ENCODE assay signal across 8 cellular contexts in genomic region chr12:123603495-123603894, GRCh38. TPM values are rescaled to one million over a fixed set of nuclear protein-coding genes. Genes with fewer than 3 reads are reported as not detected.
DNase-seq lines count a peak whose midpoint lies in the region; ATAC-seq, FAIRE-seq and TF ChIP-seq lines count a peak whose summit lies in the region.
"Not testable (repeated sequence)": the region's sequence is repeated elsewhere in the genome, so short reads cannot be mapped to it uniquely, and the experiment has no call there.

No MANE protein-coding gene starts in this region.

- H3K9me2 ChIP-seq in DOHH2 (replicated peaks; ENCODE audit: control insufficient read depth, low read length): not testable (repeated sequence)

- not testable (repeated sequence) for H4K20me1 ChIP-seq in DOHH2 (ENCODE audit: control insufficient read depth, insufficient read depth, low read depth, low read length)

- H3K4me3 Mint-ChIP-seq in activated CD8-positive, alpha-beta T cell treated with anti-CD3 and anti-CD28 coated beads for 36 hours: peak overlapping the region; percentile 88
- H3K4me3 Mint-ChIP-seq in activated naive CD8-positive, alpha-beta T cell treated with anti-CD3 and anti-CD28 coated beads, Interleukin-2, amount 10 ng/mL, durations not matched to agents 7 days and 5 days: peak overlapping the region; percentile 93

- peaks cover 57% of the 10 kb centered on the region for H3K36me3 Mint-ChIP-seq in activated CD8-positive, alpha-beta T cell treated with anti-CD3 and anti-CD28 coated beads for 36 hours (ENCODE audit: low read depth)
- peaks cover 22% of the 10 kb centered on the region for H3K36me3 Mint-ChIP-seq in activated naive CD8-positive, alpha-beta T cell treated with anti-CD3 and anti-CD28 coated beads, Interleukin-2, amount 10 ng/mL, durations not matched to agents 7 days and 5 days

- H3K36me3 ChIP-seq in DOHH2 (ENCODE audit: control insufficient read depth, low read length) (peaks cover 78% of the 10 kb centered on the region), SK-N-MC (ENCODE audit: insufficient read depth, low read length) (peaks cover 49% of the 10 kb centered on the region), iPS-20b (ENCODE audit: insufficient read depth, low read depth, low read length) (peaks cover 54% of the 10 kb centered on the region), neuron (ENCODE audit: insufficient read depth, low read length) (peaks cover 42% of the 10 kb centered on the region)

- H3K4me2 ChIP-seq in A549 (peak overlapping the region; percentile 82), DOHH2 (ENCODE audit: low read length) (peak overlapping the region; percentile 85)

- peaks cover 88% of the 10 kb centered on the region for H3K79me2 ChIP-seq in DOHH2 (ENCODE audit: control insufficient read depth, low read length)

- H3K27me3 ChIP-seq in DOHH2 (ENCODE audit: control insufficient read depth, low read length); iPS-20b (ENCODE audit: insufficient read depth, low read length); neuron (ENCODE audit: insufficient read depth, low read length): not testable (repeated sequence)

- not testable (repeated sequence) for H3K9ac ChIP-seq in SK-N-MC (ENCODE audit: insufficient read length); iPS-20b (ENCODE audit: low read depth, low read length)

- peaks cover 10% of the 10 kb centered on the region for H3F3A ChIP-seq in DOHH2 (ENCODE audit: control insufficient read depth, insufficient read depth)

- H3K4me3 ChIP-seq in A549: peak overlapping the region; percentile 71; the same call in 1 of the 3 replicates
- peak overlapping the region; percentile 98 for H3K4me3 ChIP-seq in DOHH2 (ENCODE audit: low read length)
- H3K4me3 ChIP-seq in Jurkat, Clone E6-1 (ENCODE audit: low read length): peak overlapping the region; percentile 99
- peak overlapping the region; percentile 88; the same call in 1 of the 2 replicates for H3K4me3 ChIP-seq in SK-N-MC
- H3K4me3 ChIP-seq in iPS-20b (ENCODE audit: low read length): peak overlapping the region; percentile 98
- H3K4me3 ChIP-seq in neuron (ENCODE audit: low read length): peak overlapping the region; percentile 95

- not testable (repeated sequence) for H3K27ac ChIP-seq in A549; DOHH2 (ENCODE audit: low read depth, low read length); SK-N-MC; iPS-20b (ENCODE audit: low read length)

- H2AFZ ChIP-seq in neuron (ENCODE audit: low read depth, low read length): not testable (repeated sequence)

- peaks cover 19% of the 10 kb centered on the region for H3K4me1 ChIP-seq in A549
- peaks cover 23% of the 10 kb centered on the region for H3K4me1 ChIP-seq in DOHH2 (ENCODE audit: control insufficient read depth, low read length)
- H3K4me1 ChIP-seq in iPS-20b (ENCODE audit: insufficient read depth, low read length): not testable (repeated sequence)
- peaks cover 12% of the 10 kb centered on the region for H3K4me1 ChIP-seq in neuron (ENCODE audit: insufficient read depth, low read length)

- TF ChIP-seq CTCF in A549 (IDR thresholded peaks at IDR 0.05); DOHH2 (IDR thresholded peaks at IDR 0.05; ENCODE audit: low read depth, low read length, poor library complexity, severe bottlenecking); activated CD8-positive, alpha-beta T cell treated with anti-CD3 and anti-CD28 coated beads for 36 hours (IDR thresholded peaks at IDR 0.05): not testable (repeated sequence)

- not testable (repeated sequence) for TF ChIP-seq POLR2A in A549 (IDR thresholded peaks at IDR 0.05; ENCODE audit: low read length)

- H3K27ac Mint-ChIP-seq in activated CD8-positive, alpha-beta T cell treated with anti-CD3 and anti-CD28 coated beads for 36 hours: not testable (repeated sequence)
- peak overlapping the region; percentile 12 for H3K27ac Mint-ChIP-seq in activated naive CD8-positive, alpha-beta T cell treated with anti-CD3 and anti-CD28 coated beads, Interleukin-2, amount 10 ng/mL, durations not matched to agents 7 days and 5 days

- intact Hi-C loops in activated CD8-positive, alpha-beta T cell treated with anti-CD3 and anti-CD28 coated beads for 36 hours (cut with micrococcal nuclease): not testable (repeated sequence)

- DNase-seq in A549 (ENCODE audit: low read depth in 1 of 2, low spot score in 1 of 2); Jurkat, Clone E6-1 (ENCODE audit: low read depth, low spot score); SK-N-MC (ENCODE audit: low read depth, low spot score); activated CD8-positive, alpha-beta T cell treated with anti-CD3 and anti-CD28 coated beads for 36 hours; activated naive CD8-positive, alpha-beta T cell treated with anti-CD3 and anti-CD28 coated beads, Interleukin-2, amount 10 ng/mL, durations not matched to agents 7 days and 5 days: not testable (repeated sequence)

- not testable (repeated sequence) for H3K27me3 Mint-ChIP-seq in activated CD8-positive, alpha-beta T cell treated with anti-CD3 and anti-CD28 coated beads for 36 hours; activated naive CD8-positive, alpha-beta T cell treated with anti-CD3 and anti-CD28 coated beads, Interleukin-2, amount 10 ng/mL, durations not matched to agents 7 days and 5 days

- FAIRE-seq in A549 (lab: Jason Lieb, UNC): not testable (repeated sequence)

- CTCF ChIA-PET in A549 (lab: Yijun Ruan, JAX): interaction anchor here (1.2 to 1.9 kb wide), 2 partner anchors 10 to 15 kb away, joined by 3 to 13 read pairs; no protein-coding TSS in a partner anchor
- CTCF ChIA-PET in activated CD8-positive, alpha-beta T cell treated with anti-CD3 and anti-CD28 coated beads for 36 hours (lab: Charles Lee): interaction anchor here (1.3 kb wide), 1 partner anchor 333 kb away, joined by 3 read pairs; no protein-coding TSS in a partner anchor

- not testable (repeated sequence) for TF ChIP-seq RAD21 in A549 (conservative IDR thresholded peaks at IDR 0.05 in 1 of 2, IDR thresholded peaks at IDR 0.05 in 1 of 2)

- H3K9me3 ChIP-seq in A549; DOHH2 (ENCODE audit: control insufficient read depth, insufficient read depth, low read length); SK-N-MC (ENCODE audit: low read depth, low read length); iPS-20b (ENCODE audit: insufficient read depth, low read depth, low read length); neuron (ENCODE audit: low read length): not testable (repeated sequence)

- peaks cover 33% of the 10 kb centered on the region for H3K4me1 Mint-ChIP-seq in activated CD8-positive, alpha-beta T cell treated with anti-CD3 and anti-CD28 coated beads for 36 hours (ENCODE audit: low read depth)
- peaks cover 33% of the 10 kb centered on the region for H3K4me1 Mint-ChIP-seq in activated naive CD8-positive, alpha-beta T cell treated with anti-CD3 and anti-CD28 coated beads, Interleukin-2, amount 10 ng/mL, durations not matched to agents 7 days and 5 days

- not testable (repeated sequence) for TF ChIP-seq EP300 in A549 (IDR thresholded peaks at IDR 0.05)

- H3K9me3 Mint-ChIP-seq in activated CD8-positive, alpha-beta T cell treated with anti-CD3 and anti-CD28 coated beads for 36 hours; activated naive CD8-positive, alpha-beta T cell treated with anti-CD3 and anti-CD28 coated beads, Interleukin-2, amount 10 ng/mL, durations not matched to agents 7 days and 5 days: not testable (repeated sequence)

- ATAC-seq in A549; activated CD8-positive, alpha-beta T cell treated with anti-CD3 and anti-CD28 coated beads for 36 hours; activated naive CD8-positive, alpha-beta T cell treated with anti-CD3 and anti-CD28 coated beads, Interleukin-2, amount 10 ng/mL, durations not matched to agents 7 days and 5 days (ENCODE audit: low read depth): not testable (repeated sequence)

- 90% methylated on average over 11 of the region's 11 CpGs for WGBS in A549 (ENCODE audit: missing lambda C conversion rate)

- POLR2A ChIA-PET in A549 (lab: Yijun Ruan, JAX): not testable (repeated sequence)
- POLR2A ChIA-PET in activated CD8-positive, alpha-beta T cell treated with anti-CD3 and anti-CD28 coated beads for 36 hours (lab: Charles Lee): interaction anchor here (0.6 to 2.9 kb wide), 4 partner anchors 16 to 1101 kb away, joined by 3 to 14 read pairs (median 4); no protein-coding TSS in a partner anchor
- POLR2A ChIA-PET in activated naive CD8-positive, alpha-beta T cell treated with anti-CD3 and anti-CD28 coated beads, Interleukin-2, amount 10 ng/mL, durations not matched to agents 7 days and 5 days (lab: Charles Lee): interaction anchor here (1.2 kb wide), 1 partner anchor 144 kb away, joined by 3 read pairs; no protein-coding TSS in a partner anchor

RNA-seq across cellular contexts. Expression of gene DDX55, which starts 1.6 kb away (rescaled TPM):
- 54.8 and 63.4 TPM in 2 replicates for polyA plus RNA-seq in A549 (2011; rRNA removed)
- polyA plus RNA-seq in A549 (2012; cell fraction: cytosol; rRNA removed): 41.2 and 52.4 TPM in 2 replicates
- polyA plus RNA-seq in A549 (2012; cell fraction: nucleus; rRNA removed): 95.5 and 110 TPM in 2 replicates
- polyA plus RNA-seq in A549 (2017; fragmentation: RNase III; extraction: RNeasy Plus Mini Kit Qiagen cat#74134 plus additional on column Dnase treatment): 36.9 to 40.3 TPM (median 37.5 TPM) in 3 replicates
- 36.2 and 41.2 TPM in 2 replicates for polyA minus RNA-seq in A549 (2011; rRNA and poly(A)+ RNA removed)
- 57.4 TPM for polyA plus RNA-seq in Jurkat, Clone E6-1 (2012; ENCODE audit: insufficient read depth, insufficient read length)
- 10 to 100 TPM; 51.7 to 55.4 TPM for total RNA-seq in activated CD8-positive, alpha-beta T cell treated with anti-CD3 and anti-CD28 coated beads for 36 hours
- total RNA-seq in activated naive CD8-positive, alpha-beta T cell treated with anti-CD3 and anti-CD28 coated beads, Interleukin-2, amount 10 ng/mL, durations not matched to agents 7 days and 5 days: 10 to 100 TPM; 34.5 to 39.3 TPM

RNA-seq across cellular contexts. Expression of gene TMED2, which starts 19.1 kb away (rescaled TPM):
- polyA plus RNA-seq in A549 (2011; rRNA removed) (292 and 361 TPM in 2 replicates), A549 (2017; fragmentation: RNase III; extraction: RNeasy Plus Mini Kit Qiagen cat#74134 plus additional on column Dnase treatment) (146 to 154 TPM (median 154 TPM) in 3 replicates)
- 120 and 156 TPM in 2 replicates for polyA plus RNA-seq in A549 (2012; cell fraction: cytosol; rRNA removed)
- polyA plus RNA-seq in A549 (2012; cell fraction: nucleus; rRNA removed): 45.8 and 59.5 TPM in 2 replicates
- 111 and 121 TPM in 2 replicates for polyA minus RNA-seq in A549 (2011; rRNA and poly(A)+ RNA removed)
- 122 TPM for polyA plus RNA-seq in Jurkat, Clone E6-1 (2012; ENCODE audit: insufficient read depth, insufficient read length)
- 100 to 1,000 TPM; 121 to 122 TPM for total RNA-seq in activated CD8-positive, alpha-beta T cell treated with anti-CD3 and anti-CD28 coated beads for 36 hours
- 100 to 1,000 TPM; 109 to 127 TPM for total RNA-seq in activated naive CD8-positive, alpha-beta T cell treated with anti-CD3 and anti-CD28 coated beads, Interleukin-2, amount 10 ng/mL, durations not matched to agents 7 days and 5 days

RNA-seq across cellular contexts. Expression of gene EIF2B1, which starts 30.0 kb away (rescaled TPM):
- polyA plus RNA-seq in A549 (2011; rRNA removed) (55.1 and 62.1 TPM in 2 replicates), A549 (2017; fragmentation: RNase III; extraction: RNeasy Plus Mini Kit Qiagen cat#74134 plus additional on column Dnase treatment) (35.7 to 37.9 TPM (median 36.2 TPM) in 3 replicates)
- polyA plus RNA-seq in A549 (2012; cell fraction: cytosol; rRNA removed): 49.0 and 50.7 TPM in 2 replicates
- polyA plus RNA-seq in A549 (2012; cell fraction: nucleus; rRNA removed): 27.7 and 42.4 TPM in 2 replicates
- polyA minus RNA-seq in A549 (2011; rRNA and poly(A)+ RNA removed): 20.5 and 22.5 TPM in 2 replicates
- 77.3 TPM for polyA plus RNA-seq in Jurkat, Clone E6-1 (2012; ENCODE audit: insufficient read depth, insufficient read length)
- 10 to 100 TPM; 54.5 to 61.8 TPM for total RNA-seq in activated CD8-positive, alpha-beta T cell treated with anti-CD3 and anti-CD28 coated beads for 36 hours
- total RNA-seq in activated naive CD8-positive, alpha-beta T cell treated with anti-CD3 and anti-CD28 coated beads, Interleukin-2, amount 10 ng/mL, durations not matched to agents 7 days and 5 days: 10 to 100 TPM; 56.8 to 62.8 TPM

RNA-seq across cellular contexts. Expression of gene GTF2H3, which starts 30.1 kb away (rescaled TPM):
- polyA plus RNA-seq in A549 (2011; rRNA removed) (71.8 and 85.3 TPM in 2 replicates), A549 (2017; fragmentation: RNase III; extraction: RNeasy Plus Mini Kit Qiagen cat#74134 plus additional on column Dnase treatment) (25.5 to 27.3 TPM (median 26.7 TPM) in 3 replicates)
- polyA plus RNA-seq in A549 (2012; cell fraction: cytosol; rRNA removed): 19.4 and 22.3 TPM in 2 replicates
- 8.7 and 12.0 TPM in 2 replicates for polyA plus RNA-seq in A549 (2012; cell fraction: nucleus; rRNA removed)
- 34.7 and 36.2 TPM in 2 replicates for polyA minus RNA-seq in A549 (2011; rRNA and poly(A)+ RNA removed)
- 30.2 TPM for polyA plus RNA-seq in Jurkat, Clone E6-1 (2012; ENCODE audit: insufficient read depth, insufficient read length)
- 10 to 100 TPM; 78.6 to 80.0 TPM for total RNA-seq in activated CD8-positive, alpha-beta T cell treated with anti-CD3 and anti-CD28 coated beads for 36 hours
- 10 to 100 TPM; 35.8 to 36.7 TPM for total RNA-seq in activated naive CD8-positive, alpha-beta T cell treated with anti-CD3 and anti-CD28 coated beads, Interleukin-2, amount 10 ng/mL, durations not matched to agents 7 days and 5 days
